In the genomic region with DNA sequence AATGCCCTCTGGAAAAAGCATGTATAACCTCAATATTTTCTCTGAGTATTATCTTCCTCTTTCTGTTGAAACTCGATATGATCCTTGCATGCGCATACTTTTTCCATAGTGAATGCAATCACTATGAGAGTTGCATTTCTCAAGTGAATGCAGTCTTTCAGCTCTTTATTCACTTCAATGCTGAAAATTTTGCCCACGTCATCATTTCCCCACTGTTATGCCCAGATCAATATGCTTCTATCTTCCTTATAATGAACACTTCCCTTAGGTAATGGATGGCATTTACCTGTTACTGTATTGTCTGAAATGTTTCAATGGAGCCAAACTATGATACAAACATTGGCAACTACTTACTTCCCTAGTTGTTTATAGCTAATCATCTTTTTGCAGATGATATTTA, we compare ENCODE assay signal across 6 cellular contexts.
"Had no signal": no experiment of that assay in that cellular context is flagged by ENCODE, and none has a peak within 500 bp of the region (broad histone marks: within the 10 kb centered on the region; RNA-seq: fewer than 3 reads in every experiment).

No MANE protein-coding gene starts in this region.

- DNase-seq: GM23248, GOT3, H9, HCEC 1CT, KG1 had no signal

- H3K4me3 ChIP-seq: GM23248 had no signal

- H2AFZ ChIP-seq: GM23248 had no signal

- H3K27ac ChIP-seq: GM23248, HL-60 had no signal

- H3K9ac ChIP-seq: GM23248 had no signal
